In the genomic region with DNA sequence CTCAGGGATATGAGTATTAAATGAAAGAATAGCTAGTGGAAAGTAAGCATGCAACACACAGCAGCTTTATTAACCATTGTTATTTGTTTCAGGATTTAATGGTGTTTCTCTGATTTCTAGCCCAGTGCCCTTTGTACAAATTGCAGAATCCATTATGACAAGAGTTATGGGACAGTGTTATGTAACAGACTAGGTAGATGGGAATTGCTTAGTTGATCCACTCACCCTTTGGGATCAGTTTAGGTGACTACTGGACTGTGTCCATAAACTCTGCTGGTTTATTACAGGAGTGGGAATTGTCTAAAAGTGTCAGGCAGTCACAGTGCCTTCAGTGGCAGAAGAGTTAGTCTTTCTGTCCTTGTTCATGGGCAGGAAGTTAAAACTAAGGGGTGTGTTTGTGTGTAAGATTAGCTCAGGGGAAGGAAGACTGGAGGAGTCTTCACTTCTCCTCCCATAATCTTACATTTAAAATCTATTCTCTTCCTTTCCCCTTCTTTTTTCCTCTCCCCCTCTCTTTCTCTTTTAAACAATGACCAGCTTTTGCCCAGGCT, we compare ENCODE assay signal across 1 cellular context.
TF ChIP-seq lines count a peak whose summit lies in the region.

No MANE protein-coding gene starts in this region.

TF ChIP-seq in HepG2, 621 proteins besides CTCF, POLR2A, EP300 and RAD21:
- TF ChIP-seq, protein P1, sequence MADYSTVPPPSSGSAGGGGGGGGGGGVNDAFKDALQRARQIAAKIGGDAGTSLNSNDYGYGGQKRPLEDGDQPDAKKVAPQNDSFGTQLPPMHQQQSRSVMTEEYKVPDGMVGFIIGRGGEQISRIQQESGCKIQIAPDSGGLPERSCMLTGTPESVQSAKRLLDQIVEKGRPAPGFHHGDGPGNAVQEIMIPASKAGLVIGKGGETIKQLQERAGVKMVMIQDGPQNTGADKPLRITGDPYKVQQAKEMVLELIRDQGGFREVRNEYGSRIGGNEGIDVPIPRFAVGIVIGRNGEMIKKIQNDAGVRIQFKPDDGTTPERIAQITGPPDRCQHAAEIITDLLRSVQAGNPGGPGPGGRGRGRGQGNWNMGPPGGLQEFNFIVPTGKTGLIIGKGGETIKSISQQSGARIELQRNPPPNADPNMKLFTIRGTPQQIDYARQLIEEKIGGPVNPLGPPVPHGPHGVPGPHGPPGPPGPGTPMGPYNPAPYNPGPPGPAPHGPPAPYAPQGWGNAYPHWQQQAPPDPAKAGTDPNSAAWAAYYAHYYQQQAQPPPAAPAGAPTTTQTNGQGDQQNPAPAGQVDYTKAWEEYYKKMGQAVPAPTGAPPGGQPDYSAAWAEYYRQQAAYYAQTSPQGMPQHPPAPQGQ (CRISPR knock-in tag; IDR thresholded peaks at IDR 0.05; ENCODE audit: borderline replicate concordance) = no peak
- TF ChIP-seq, protein P2, sequence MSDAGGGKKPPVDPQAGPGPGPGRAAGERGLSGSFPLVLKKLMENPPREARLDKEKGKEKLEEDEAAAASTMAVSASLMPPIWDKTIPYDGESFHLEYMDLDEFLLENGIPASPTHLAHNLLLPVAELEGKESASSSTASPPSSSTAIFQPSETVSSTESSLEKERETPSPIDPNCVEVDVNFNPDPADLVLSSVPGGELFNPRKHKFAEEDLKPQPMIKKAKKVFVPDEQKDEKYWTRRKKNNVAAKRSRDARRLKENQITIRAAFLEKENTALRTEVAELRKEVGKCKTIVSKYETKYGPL (CRISPR knock-in tag; IDR thresholded peaks at IDR 0.05) = peak; percentile 23; the same call in 1 of the 2 replicates
TF ChIP-seq in HepG2: peak in this region for 1.
